8 cellular contexts compared by ENCODE assay signal in genomic region chr6:33746036-33746600, GRCh38. TPM values are rescaled to one million over a fixed set of nuclear protein-coding genes. Genes with fewer than 3 reads are reported as not detected.
DNase-seq lines count a peak whose midpoint lies in the region; ATAC-seq and TF ChIP-seq lines count a peak whose summit lies in the region.

No MANE protein-coding gene starts in this region.

- no peak for TF ChIP-seq CTCF in left ventricle myocardium inferior (IDR thresholded peaks at IDR 0.05; ENCODE audit: borderline replicate concordance)

- peak in 52 of 56 donors; percentile 11 to 85 (median 56) for DNase-seq in amygdala (lab: John Stamatoyannopoulos, UW)
- peak; percentile 86 for DNase-seq in left ventricle myocardium inferior
- no peak for DNase-seq in sciatic nerve (ENCODE audit: low spot score)
- no peak for DNase-seq in NCI-H1417 treated with DMSO at 0.1 percent for 48 hours (lab: John Stamatoyannopoulos, UW)
- DNase-seq in NOMO-1 treated with dmso at 0.1 percent for 144 hours (lab: John Stamatoyannopoulos, UW; ENCODE audit: unreplicated experiment): no peak
- no peak for DNase-seq in LoVo (ENCODE audit: low spot score)
- DNase-seq in OCI-M1 (lab: John Stamatoyannopoulos, UW): no peak

- H3K27ac ChIP-seq in left ventricle myocardium inferior (replicated peaks): peak overlapping the region; percentile 95

- intact Hi-C loops in left ventricle myocardium inferior (cut with micrococcal nuclease) (no loop called here), sciatic nerve (cut with DNase I) (no loop called here)

- H3K27me3 ChIP-seq in left ventricle myocardium inferior (ENCODE audit: low read depth): no peaks in the 10 kb centered on the region

- peaks cover 36% of the 10 kb centered on the region for H3K4me1 ChIP-seq in ES-I3 (ENCODE audit: insufficient read depth, low read length)
- peaks cover 42% of the 10 kb centered on the region for H3K4me1 ChIP-seq in left ventricle myocardium inferior

- ATAC-seq in sciatic nerve: peak; percentile 47

- H3K9me3 ChIP-seq in ES-I3 (ENCODE audit: control insufficient read depth, insufficient read depth, low read length) (no peaks in the 10 kb centered on the region), left ventricle myocardium inferior (replicated peaks) (no peaks in the 10 kb centered on the region)

- no peaks in the 10 kb centered on the region for H3K36me3 ChIP-seq in ES-I3 (ENCODE audit: insufficient read depth, low read length)
- H3K36me3 ChIP-seq in left ventricle myocardium inferior: no peaks in the 10 kb centered on the region

- H3K4me3 ChIP-seq in left ventricle myocardium inferior: peak overlapping the region; percentile 72

- H3K9ac ChIP-seq in ES-I3 (ENCODE audit: low read depth, low read length): peak overlapping the region; percentile 46; the same call in 1 of the 2 replicates

RNA-seq across cellular contexts. Expression of gene IP6K3, which starts 0.6 kb away (rescaled TPM):
- total RNA-seq in left ventricle myocardium inferior (42.0 TPM), sciatic nerve (0.31 TPM)

RNA-seq across cellular contexts. Expression of gene UQCC2, which starts 34.6 kb away (rescaled TPM):
- total RNA-seq in left ventricle myocardium inferior (199 TPM), sciatic nerve (32.7 TPM)

RNA-seq across cellular contexts. Expression of gene LEMD2, which starts 42.8 kb away (rescaled TPM):
- total RNA-seq in left ventricle myocardium inferior: 22.2 TPM
- total RNA-seq in sciatic nerve: 55.2 TPM

RNA-seq across cellular contexts. Expression of gene MLN, which starts 57.7 kb away (rescaled TPM):
- total RNA-seq in left ventricle myocardium inferior: not detected
- not detected for total RNA-seq in sciatic nerve

Comparison
In these comparisons a context has a peak if more than half of its experiments do, and no peak if none do; other contexts are left out.
1. DNase-seq: peak in amygdala (52 of 56) and left ventricle myocardium inferior (single experiment); none in sciatic nerve (single experiment), NCI-H1417 treated with DMSO at 0.1 percent for 48 hours (single experiment), NOMO-1 treated with dmso at 0.1 percent for 144 hours (single experiment), LoVo (single experiment) and OCI-M1 (single experiment).
2. RNA of gene IP6K3, which starts 0.6 kb away (total RNA-seq): 42.0 TPM in left ventricle myocardium inferior (single experiment); 0.31 TPM in sciatic nerve (single experiment); every median in the first group is over 10 times any median in the second.